1 cellular context compared by ENCODE assay signal in the genomic region with DNA sequence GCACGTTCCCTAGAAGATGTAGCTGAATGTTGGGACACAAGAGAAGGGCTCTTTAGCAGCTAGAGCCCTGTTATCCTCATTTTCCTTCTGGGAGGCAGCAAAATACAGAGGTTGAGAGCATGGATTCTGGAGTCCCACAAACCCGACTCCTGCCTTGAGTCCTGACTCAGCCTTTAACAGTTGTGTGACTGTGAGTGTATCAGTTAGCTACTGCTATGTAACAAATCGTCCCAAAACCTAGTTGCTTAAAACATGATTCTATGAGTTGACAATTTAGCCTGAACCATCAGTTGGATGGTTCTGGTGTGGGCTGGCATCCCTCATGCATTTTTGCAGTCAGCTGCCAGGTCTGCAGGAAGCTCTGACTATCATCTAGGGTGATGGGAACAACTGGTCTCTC.
TF ChIP-seq lines count a peak whose summit lies in the region.

No MANE protein-coding gene starts in this region.

TF ChIP-seq in HepG2, 621 proteins besides CTCF, POLR2A, EP300 and RAD21:
- TF ChIP-seq, protein P1, sequence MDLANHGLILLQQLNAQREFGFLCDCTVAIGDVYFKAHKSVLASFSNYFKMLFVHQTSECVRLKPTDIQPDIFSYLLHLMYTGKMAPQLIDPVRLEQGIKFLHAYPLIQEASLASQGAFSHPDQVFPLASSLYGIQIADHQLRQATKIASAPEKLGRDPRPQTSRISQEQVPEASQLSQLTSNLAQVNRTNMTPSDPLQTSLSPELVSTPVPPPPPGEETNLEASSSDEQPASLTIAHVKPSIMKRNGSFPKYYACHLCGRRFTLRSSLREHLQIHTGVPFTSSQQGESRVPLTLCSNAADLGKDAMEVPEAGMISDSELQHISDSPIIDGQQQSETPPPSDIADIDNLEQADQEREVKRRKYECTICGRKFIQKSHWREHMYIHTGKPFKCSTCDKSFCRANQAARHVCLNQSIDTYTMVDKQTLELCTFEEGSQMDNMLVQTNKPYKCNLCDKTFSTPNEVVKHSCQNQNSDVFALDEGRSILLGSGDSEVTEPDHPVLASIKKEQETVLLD (CRISPR knock-in tag; IDR thresholded peaks at IDR 0.05; ENCODE audit: low read depth), result no peak
- TF ChIP-seq RBAK (CRISPR knock-in tag; IDR thresholded peaks at IDR 0.05), result peak; percentile 97
